ENCODE assay signal across 1 cellular context in genomic region chr5:154862766-154863165, GRCh38.
TF ChIP-seq lines count a peak whose summit lies in the region.

No MANE protein-coding gene starts in this region.

TF ChIP-seq in HepG2, 621 proteins besides CTCF, POLR2A, EP300 and RAD21:
- TF ChIP-seq, protein P1, sequence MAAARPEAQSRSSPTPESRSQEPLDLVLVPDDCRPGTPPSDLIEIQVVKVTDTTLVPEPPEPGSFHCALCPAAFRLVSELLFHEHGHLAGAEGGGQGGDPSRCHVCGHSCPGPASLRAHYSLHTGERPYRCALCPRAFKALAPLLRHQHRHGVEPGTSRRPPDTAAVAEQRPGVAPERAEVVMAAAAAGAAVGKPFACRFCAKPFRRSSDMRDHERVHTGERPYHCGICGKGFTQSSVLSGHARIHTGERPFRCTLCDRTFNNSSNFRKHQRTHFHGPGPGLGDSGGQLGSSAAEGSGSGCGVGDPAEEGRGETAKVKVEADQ (CRISPR knock-in tag; IDR thresholded peaks at IDR 0.05; ENCODE audit: borderline replicate concordance), result no peak
- TF ChIP-seq MBD4 (IDR thresholded peaks at IDR 0.05; ENCODE audit: borderline replicate concordance, low read length) (no peak), ZNF562 (CRISPR knock-in tag; IDR thresholded peaks at IDR 0.05; ENCODE audit: borderline replicate concordance) (no peak), ZNF124 (CRISPR knock-in tag; IDR thresholded peaks at IDR 0.05) (no peak), ZSCAN29 (CRISPR knock-in tag; conservative IDR thresholded peaks at IDR 0.05) (no peak)
